Comparison of ENCODE assay signal across 1 cellular context in the genomic region with DNA sequence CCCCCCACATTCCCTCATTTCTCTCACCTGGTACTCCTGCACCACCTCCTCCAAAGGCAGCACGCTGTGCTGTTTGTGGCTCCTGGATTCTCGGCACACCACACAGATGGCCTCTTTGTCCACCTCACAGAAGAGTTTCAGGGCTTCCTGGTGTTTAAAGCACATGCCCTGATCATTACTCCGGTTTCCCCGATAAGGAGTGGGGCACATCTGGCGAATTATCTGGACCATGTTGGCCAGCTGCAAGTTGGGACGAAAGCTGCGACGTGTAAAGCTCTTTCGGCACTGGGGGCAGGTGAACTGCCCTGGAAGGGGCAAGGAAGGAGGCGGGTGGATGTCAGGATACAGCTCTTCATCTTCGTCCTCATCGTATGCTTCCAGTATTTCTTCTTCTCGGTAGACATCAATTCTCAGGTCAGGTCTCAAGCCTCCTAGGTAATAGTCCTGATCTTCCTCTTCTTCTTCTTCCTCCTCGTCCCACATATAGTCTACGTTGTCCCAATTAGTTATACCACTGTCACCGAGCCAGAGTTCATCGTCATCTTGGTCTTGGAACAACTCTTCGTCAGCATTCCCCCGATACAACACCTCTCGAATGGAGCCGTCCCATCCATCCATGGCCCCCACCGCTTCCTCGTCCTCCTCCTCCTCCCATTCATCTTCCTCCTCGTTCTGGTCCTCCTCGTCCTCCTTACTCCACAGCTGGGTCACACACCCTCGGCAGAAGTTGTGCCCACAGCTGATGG.
TF ChIP-seq lines count a peak whose summit lies in the region.

No MANE protein-coding gene starts in this region.

TF ChIP-seq in SK-N-SH, 30 proteins besides CTCF, POLR2A, EP300 and RAD21 (continued from another document):
- TF ChIP-seq PBX3 (IDR thresholded peaks at IDR 0.05) (no peak), EZH2phosphoT487 (IDR thresholded peaks at IDR 0.05; ENCODE audit: borderline replicate concordance, low read depth) (no peak)
- TF ChIP-seq, protein P1, sequence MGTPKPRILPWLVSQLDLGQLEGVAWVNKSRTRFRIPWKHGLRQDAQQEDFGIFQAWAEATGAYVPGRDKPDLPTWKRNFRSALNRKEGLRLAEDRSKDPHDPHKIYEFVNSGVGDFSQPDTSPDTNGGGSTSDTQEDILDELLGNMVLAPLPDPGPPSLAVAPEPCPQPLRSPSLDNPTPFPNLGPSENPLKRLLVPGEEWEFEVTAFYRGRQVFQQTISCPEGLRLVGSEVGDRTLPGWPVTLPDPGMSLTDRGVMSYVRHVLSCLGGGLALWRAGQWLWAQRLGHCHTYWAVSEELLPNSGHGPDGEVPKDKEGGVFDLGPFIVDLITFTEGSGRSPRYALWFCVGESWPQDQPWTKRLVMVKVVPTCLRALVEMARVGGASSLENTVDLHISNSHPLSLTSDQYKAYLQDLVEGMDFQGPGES (IDR thresholded peaks at IDR 0.05; ENCODE audit: low read depth, low read length) = no peak
